In the genomic region with DNA sequence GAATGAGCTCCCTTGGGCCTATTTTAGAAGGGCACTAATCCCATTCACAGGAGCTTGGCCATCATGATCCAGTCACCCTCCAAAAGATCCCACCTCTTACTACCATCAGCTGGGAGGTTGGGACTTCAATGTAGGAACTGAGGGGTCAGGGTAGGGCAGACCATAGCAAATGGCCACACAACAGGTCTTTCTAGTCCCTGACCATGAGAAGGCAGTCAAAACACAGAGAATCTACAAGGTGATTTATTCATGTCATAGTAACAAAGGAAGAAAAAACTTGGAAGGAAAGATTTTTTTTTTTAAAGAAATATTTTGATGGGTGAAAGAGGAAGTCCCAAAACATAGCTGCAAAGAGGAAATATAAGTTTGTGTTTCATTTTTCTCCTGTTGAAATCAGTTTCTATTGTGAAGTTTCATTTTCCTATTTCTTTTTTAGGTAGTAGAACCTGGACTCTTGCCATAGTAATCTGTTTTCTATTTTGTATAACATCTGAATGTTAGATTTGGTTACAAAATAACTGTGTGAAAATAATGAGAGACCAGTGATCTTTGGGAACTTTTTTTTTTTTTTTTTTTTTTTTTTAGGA, we compare ENCODE assay signal across 10 cellular contexts. TPM values are rescaled to one million over a fixed set of nuclear protein-coding genes. Genes with fewer than 3 reads are reported as not detected.
DNase-seq lines count a peak whose midpoint lies in the region; ATAC-seq, FAIRE-seq and TF ChIP-seq lines count a peak whose summit lies in the region.
"Had no signal": no experiment of that assay in that cellular context is flagged by ENCODE, and none has a peak within 500 bp of the region (broad histone marks: within the 10 kb centered on the region; RNA-seq: fewer than 3 reads in every experiment).

No MANE protein-coding gene starts in this region.

- FAIRE-seq in GM19239 (lab: Jason Lieb, UNC) = peak; percentile 59

- TF ChIP-seq CTCF in foreskin keratinocyte (conservative IDR thresholded peaks at IDR 0.05) (no peak), Peyer's patch (IDR thresholded peaks at IDR 0.05) (no peak)

- peak overlapping the region; percentile 73 for H3K27ac ChIP-seq in foreskin keratinocyte
- peak overlapping the region in 1 of 4 donors; percentile 13 for H3K27ac ChIP-seq in Peyer's patch

- H3K36me3 ChIP-seq in Peyer's patch = no peaks in the 10 kb centered on the region

- peaks cover 22% of the 10 kb centered on the region for H3K4me1 ChIP-seq in foreskin keratinocyte
- peaks cover 0 to 31% (median 0%) of the 10 kb centered on the region in 4 donors for H3K4me1 ChIP-seq in Peyer's patch

- ATAC-seq in foreskin keratinocyte (no peak), HG03520 (IDR thresholded peaks at IDR 0.05; ENCODE audit: unreplicated experiment) (no peak)

- no peak overlapping the region for H3K4me3 ChIP-seq in Peyer's patch

- no peak for TF ChIP-seq POLR2A in Peyer's patch (IDR thresholded peaks at IDR 0.05)

- DNase-seq in AML-193 (lab: John Stamatoyannopoulos, UW) (peak; percentile 71 to 77), GM19239 (ENCODE audit: insufficient read length, low spot score) (no peak), NOMO-1 treated with dmso at 0.1 percent for 144 hours (lab: John Stamatoyannopoulos, UW; ENCODE audit: unreplicated experiment) (peak; percentile 51), foreskin keratinocyte (no peak), Peyer's patch (no peak), NCI-H2227 treated with DMSO at 0.1 percent for 48 hours (lab: John Stamatoyannopoulos, UW) (no peak), activated gamma-delta T cell treated with Interleukin-2 at 50 U/mL for 16 hours (no peak)
- DNase-seq: DMS79 treated with DMSO at 0.1 percent for 48 hours, IMR-90 had no signal

- H3K9me3 ChIP-seq in Peyer's patch = no peaks in the 10 kb centered on the region

- H3K27me3 ChIP-seq in foreskin keratinocyte = no peaks in the 10 kb centered on the region
- no peaks in the 10 kb centered on the region for H3K27me3 ChIP-seq in Peyer's patch

RNA-seq across cellular contexts. Expression of a gene that starts 23.5 kb away (rescaled TPM):
- total RNA-seq in foreskin keratinocyte (8.5 and 16.7 TPM in 2 replicates), Peyer's patch (100 to 1,000 TPM in 3 of 4 donors, 10 to 100 TPM in 1; 52.0 to 229 (median 123) TPM)
- 6.7 and 11.0 TPM in 2 replicates for polyA plus RNA-seq in foreskin keratinocyte

Comparison
In these comparisons a context has a peak if more than half of its experiments do, and no peak if none do; other contexts are left out.
1. DNase-seq: peak in AML-193 (2 of 2) and NOMO-1 treated with dmso at 0.1 percent for 144 hours (single experiment); none in GM19239 (single experiment), foreskin keratinocyte (0 of 2), Peyer's patch (0 of 3), NCI-H2227 treated with DMSO at 0.1 percent for 48 hours (single experiment) and activated gamma-delta T cell treated with Interleukin-2 at 50 U/mL for 16 hours (single experiment).